Comparison of ENCODE assay signal across 6 cellular contexts in the genomic region with DNA sequence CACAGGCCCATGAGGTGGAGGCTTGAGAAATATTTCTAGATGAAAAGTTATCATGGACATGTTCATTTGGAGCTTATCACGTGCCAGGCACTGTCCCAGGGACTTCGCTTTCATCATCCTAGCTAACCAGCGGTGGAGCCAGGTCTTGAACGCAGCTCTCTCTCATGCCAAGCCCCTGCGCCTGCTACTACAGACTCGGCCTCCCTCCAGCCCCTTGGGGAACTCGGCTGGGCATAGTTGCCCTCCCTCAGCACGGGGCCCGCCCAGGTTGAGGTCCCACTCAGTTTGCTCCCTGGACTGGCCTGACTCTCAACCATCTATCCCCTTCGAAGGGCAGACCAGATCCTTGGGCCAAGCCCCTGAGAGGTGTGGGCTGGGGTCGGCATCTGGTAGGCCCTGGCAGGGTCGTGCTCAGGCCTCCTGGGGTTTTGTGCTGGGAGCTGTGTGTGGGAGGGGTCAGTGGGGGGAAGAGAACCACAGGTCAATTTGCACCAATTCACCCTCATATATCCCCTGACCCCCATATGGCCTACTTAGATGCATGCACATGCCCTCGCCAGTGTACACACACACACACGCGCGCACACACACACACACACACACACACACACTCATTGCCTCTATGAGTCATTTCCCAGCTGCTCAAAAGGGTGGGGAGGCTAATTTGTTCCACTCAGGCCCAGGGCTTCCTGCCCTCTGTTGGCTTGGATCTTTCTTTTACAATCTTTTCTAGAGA.
DNase-seq lines count a peak whose midpoint lies in the region.

No MANE protein-coding gene starts in this region.

- H3K27ac ChIP-seq in muscle layer of duodenum (ENCODE audit: low read length) = peak overlapping the region; percentile 23

- H3K27me3 ChIP-seq in muscle layer of duodenum (ENCODE audit: low read depth, low read length) = no peaks in the 10 kb centered on the region

- DNase-seq in NCI-H146 (lab: John Stamatoyannopoulos, UW) (peak; percentile 12), NCI-H146 treated with DMSO at 0.1 percent for 48 hours (lab: John Stamatoyannopoulos, UW; ENCODE audit: unreplicated experiment) (no peak), amniotic epithelial cell (ENCODE audit: low read depth) (peak; percentile 89), iPS-NIHi7 (ENCODE audit: extremely low spot score) (no peak), NCI-H187 (lab: John Stamatoyannopoulos, UW) (no peak)

- no peaks in the 10 kb centered on the region for H3K36me3 ChIP-seq in muscle layer of duodenum (ENCODE audit: control insufficient read depth in 1 of 2, insufficient read depth in 2 of 2, low read length in 2 of 2)

- peaks cover 10 to 18% of the 10 kb centered on the region in 2 donors for H3K4me1 ChIP-seq in muscle layer of duodenum (ENCODE audit: control insufficient read depth in 1 of 2, insufficient read depth in 2 of 2, low read length in 2 of 2)

- H3K9me3 ChIP-seq in muscle layer of duodenum (ENCODE audit: control insufficient read depth in 1 of 2, low read length in 2 of 2) = no peaks in the 10 kb centered on the region

- no peak overlapping the region for H3K4me3 ChIP-seq in muscle layer of duodenum (ENCODE audit: low read depth in 1 of 2, low read length in 2 of 2)

Comparison
In these comparisons a context has a peak if more than half of its experiments do, and no peak if none do; other contexts are left out.
1. DNase-seq: peak in NCI-H146 (single experiment) and amniotic epithelial cell (single experiment); none in NCI-H146 treated with DMSO at 0.1 percent for 48 hours (single experiment), iPS-NIHi7 (single experiment) and NCI-H187 (0 of 2).